ENCODE assay signal across 16 cellular contexts in genomic region chr2:100011272-100011711, GRCh38.
DNase-seq lines count a peak whose midpoint lies in the region; ATAC-seq and TF ChIP-seq lines count a peak whose summit lies in the region.
"Had no signal": no experiment of that assay in that cellular context is flagged by ENCODE, and none has a peak within 500 bp of the region (broad histone marks: within the 10 kb centered on the region; RNA-seq: fewer than 3 reads in every experiment).

No MANE protein-coding gene starts in this region.

- H3K27ac Mint-ChIP-seq in brain, result peak overlapping the region in 4 of 5 experiments; percentile 18 to 91 (median 66)
- H3K27ac Mint-ChIP-seq: natural killer cell treated with Interleukin-12 subunit alpha and Interleukin-12 subunit beta and Interleukin-15 and Interleukin-18, amount 100 ng/mL, for 72 hours; T-helper 17 cell had no signal

- peaks cover 2% of the 10 kb centered on the region for H3K27me3 Mint-ChIP-seq in brain

- H3K4me3 Mint-ChIP-seq in brain, result no peak overlapping the region
- H3K4me3 Mint-ChIP-seq: natural killer cell treated with Interleukin-12 subunit alpha and Interleukin-12 subunit beta and Interleukin-15 and Interleukin-18, amount 100 ng/mL, for 72 hours; T-helper 17 cell had no signal

- H3K9me3 Mint-ChIP-seq in brain, result no peaks in the 10 kb centered on the region
- H3K9me3 Mint-ChIP-seq: natural killer cell treated with Interleukin-12 subunit alpha and Interleukin-12 subunit beta and Interleukin-15 and Interleukin-18, amount 100 ng/mL, for 72 hours had no signal

- H3K4me3 ChIP-seq in ACC112 (ENCODE audit: low read depth, low read length) (peak overlapping the region; percentile 58), HFF-Myc (replicated peaks; ENCODE audit: low read depth, low read length) (no peak overlapping the region), left lung (no peak overlapping the region), heart left ventricle (no peak overlapping the region)
- H3K4me3 ChIP-seq: esophagus squamous epithelium, skin epidermis had no signal

- DNase-seq in HFF-Myc (ENCODE audit: extremely low read depth, low read depth), result peak; percentile 59
- DNase-seq in left lung, result no peak
- no peak for DNase-seq in mucosa of gallbladder (ENCODE audit: low spot score)
- no peak for DNase-seq in activated gamma-delta T cell treated with Interleukin-2 at 50 U/mL for 16 hours
- no peak for DNase-seq in heart left ventricle
- no peak for DNase-seq in NCI-H2171 treated with DMSO at 0.1 percent for 48 hours (lab: John Stamatoyannopoulos, UW)
- DNase-seq: activated naive CD4-positive, alpha-beta T cell; BE2C; esophagus squamous epithelium; Kasumi-1; NCI-H345; T-helper 17 cell had no signal

- intact Hi-C loops in left lung (cut with DNase I) (no loop called here), heart left ventricle (cut with DNase I) (no loop called here)

- peak overlapping the region; percentile 35 for H2AFZ ChIP-seq in ACC112 (ENCODE audit: low read length, unreplicated experiment)

- H3K4me1 Mint-ChIP-seq in brain, result peaks cover 65% of the 10 kb centered on the region
- H3K4me1 Mint-ChIP-seq: T-helper 17 cell had no signal

- TF ChIP-seq POLR2A in heart left ventricle (IDR thresholded peaks at IDR 0.05), result no peak

- H3K27me3 ChIP-seq in ACC112 (ENCODE audit: insufficient read depth, low read length) (no peaks in the 10 kb centered on the region), left lung (no peaks in the 10 kb centered on the region), heart left ventricle (no peaks in the 10 kb centered on the region)
- H3K27me3 ChIP-seq: BE2C had no signal

- H3K9me3 ChIP-seq in left lung, result no peaks in the 10 kb centered on the region
- H3K9me3 ChIP-seq in heart left ventricle, result no peaks in the 10 kb centered on the region
- H3K9me3 ChIP-seq: BE2C, esophagus squamous epithelium had no signal

- TF ChIP-seq CTCF in HFF-Myc (IDR thresholded peaks at IDR 0.05; ENCODE audit: low read depth, low read length, missing control alignments) (no peak), brain (conservative IDR thresholded peaks at IDR 0.05) (no peak), left lung (IDR thresholded peaks at IDR 0.05) (no peak), heart left ventricle (IDR thresholded peaks at IDR 0.05) (no peak)

- H3K4me1 ChIP-seq in ACC112 (ENCODE audit: control insufficient read depth, insufficient read depth, low read length, unreplicated experiment), result peaks cover 40% of the 10 kb centered on the region
- peaks cover 0 to 15% of the 10 kb centered on the region in 2 donors for H3K4me1 ChIP-seq in left lung
- H3K4me1 ChIP-seq in heart left ventricle, result peaks cover 0 to 21% (median 6%) of the 10 kb centered on the region in 12 donors
- H3K4me1 ChIP-seq: BE2C had no signal

- H3K36me3 ChIP-seq in ACC112 (ENCODE audit: insufficient read depth, low read length) (no peaks in the 10 kb centered on the region), left lung (peaks cover 0 to 10% of the 10 kb centered on the region in 2 donors), heart left ventricle (peaks cover 0 to 12% (median 0%) of the 10 kb centered on the region in 9 donors)
- H3K36me3 ChIP-seq: BE2C had no signal

- H3K27ac ChIP-seq in ACC112 (ENCODE audit: low read depth, low read length), result peak overlapping the region; percentile 61
- H3K27ac ChIP-seq in left lung, result no peak overlapping the region
- no peak overlapping the region for H3K27ac ChIP-seq in heart left ventricle
- H3K27ac ChIP-seq: esophagus squamous epithelium had no signal

- 51 to 62% (median 55%) methylated on average over 5 of the region's 5 CpGs for WGBS in heart left ventricle, 4 donors

- no peaks in the 10 kb centered on the region for H3K79me2 ChIP-seq in ACC112 (ENCODE audit: control insufficient read depth, insufficient read depth, low read length, unreplicated experiment)

- H3K36me3 Mint-ChIP-seq in brain, result peaks cover 24% of the 10 kb centered on the region
- H3K36me3 Mint-ChIP-seq: natural killer cell treated with Interleukin-12 subunit alpha and Interleukin-12 subunit beta and Interleukin-15 and Interleukin-18, amount 100 ng/mL, for 72 hours had no signal

- peak; percentile 53 for ATAC-seq in left lung
- no peak for ATAC-seq in heart left ventricle
- ATAC-seq: natural killer cell treated with Interleukin-12 subunit alpha and Interleukin-12 subunit beta and Interleukin-15 and Interleukin-18, amount 100 ng/mL, for 72 hours; T-helper 17 cell had no signal
